In genomic region chr3:132655471-132655870, GRCh38 we compare ENCODE assay signal across 2 cellular contexts.
TF ChIP-seq lines count a peak whose summit lies in the region.

No MANE protein-coding gene starts in this region.

TF ChIP-seq in liver, 16 proteins besides CTCF, POLR2A, EP300 and RAD21:
- TF ChIP-seq NR2F2 (IDR thresholded peaks at IDR 0.05) (peak; percentile 6), SP1 (IDR thresholded peaks at IDR 0.05) (no peak)

TF ChIP-seq in HepG2, 621 proteins besides CTCF, POLR2A, EP300 and RAD21:
- no peak for TF ChIP-seq REPIN1 (CRISPR knock-in tag; IDR thresholded peaks at IDR 0.05; ENCODE audit: borderline replicate concordance, low read depth)
- TF ChIP-seq ZNF816 (CRISPR knock-in tag; IDR thresholded peaks at IDR 0.05; ENCODE audit: borderline replicate concordance), result no peak
- no peak for TF ChIP-seq MBNL3 (CRISPR knock-in tag; conservative IDR thresholded peaks at IDR 0.05)
- TF ChIP-seq LCORL (IDR thresholded peaks at IDR 0.05), result no peak
- TF ChIP-seq LCORL (CRISPR knock-in tag; IDR thresholded peaks at IDR 0.05), result no peak
- TF ChIP-seq ZMYM4 (CRISPR knock-in tag; IDR thresholded peaks at IDR 0.05), result no peak
- no peak for TF ChIP-seq ZNF552 (CRISPR knock-in tag; IDR thresholded peaks at IDR 0.05; ENCODE audit: borderline replicate concordance)
- no peak for TF ChIP-seq ZNF496 (CRISPR knock-in tag; IDR thresholded peaks at IDR 0.05; ENCODE audit: insufficient replicate concordance)
- no peak for TF ChIP-seq E2F5 (CRISPR knock-in tag; conservative IDR thresholded peaks at IDR 0.05)
- TF ChIP-seq ZNF639 (CRISPR knock-in tag; conservative IDR thresholded peaks at IDR 0.05), result no peak
- TF ChIP-seq ZNF101 (CRISPR knock-in tag; IDR thresholded peaks at IDR 0.05; ENCODE audit: borderline replicate concordance, low read depth), result no peak
- no peak for TF ChIP-seq GABPA (IDR thresholded peaks at IDR 0.05; ENCODE audit: low read depth, low read length)
- TF ChIP-seq GABPA (CRISPR knock-in tag; IDR thresholded peaks at IDR 0.05; ENCODE audit: low read depth), result no peak
- no peak for TF ChIP-seq SRSF4 (IDR thresholded peaks at IDR 0.05; ENCODE audit: low read depth, low read length, poor library complexity, severe bottlenecking)
- no peak for TF ChIP-seq FOSL1 (CRISPR knock-in tag; IDR thresholded peaks at IDR 0.05; ENCODE audit: borderline replicate concordance)
